In genomic region chrX:134948333-134949241, GRCh38 we compare ENCODE assay signal across 9 cellular contexts. TPM values are rescaled to one million over a fixed set of nuclear protein-coding genes. Genes with fewer than 3 reads are reported as not detected.
DNase-seq lines count a peak whose midpoint lies in the region; ATAC-seq and TF ChIP-seq lines count a peak whose summit lies in the region.
"Had no signal": no experiment of that assay in that cellular context is flagged by ENCODE, and none has a peak within 500 bp of the region (broad histone marks: within the 10 kb centered on the region; RNA-seq: fewer than 3 reads in every experiment).

No MANE protein-coding gene starts in this region.

- H3K4me1 ChIP-seq in body of pancreas (no peaks in the 10 kb centered on the region), right lobe of liver (peaks cover 0 to 10% (median 0%) of the 10 kb centered on the region in 4 donors)
- H3K4me1 ChIP-seq: upper lobe of left lung had no signal

- in situ Hi-C loops in Caki2 (cut with HindIII; ENCODE audit: low pct_unique_long_range_greater_than_20kb, low sequenced_read_pairs), result no loop called here

- ATAC-seq in body of pancreas, result peak; percentile 48
- ATAC-seq in right lobe of liver, result peak in 3 of 4 donors; percentile 53 to 85 (median 62)
- ATAC-seq in left lobe of liver, result no peak
- no peak for ATAC-seq in GM19395 (IDR thresholded peaks at IDR 0.05; ENCODE audit: unreplicated experiment)

- TF ChIP-seq POLR2A in body of pancreas (IDR thresholded peaks at IDR 0.05) (no peak), right lobe of liver (IDR thresholded peaks at IDR 0.05) (no peak)

- H3K9me3 ChIP-seq in body of pancreas (no peaks in the 10 kb centered on the region), right lobe of liver (no peaks in the 10 kb centered on the region)
- H3K9me3 ChIP-seq: upper lobe of left lung had no signal

- H3K27ac ChIP-seq in body of pancreas (no peak overlapping the region), right lobe of liver (peak overlapping the region in 1 of 3 donors; percentile 40)
- H3K27ac ChIP-seq: upper lobe of left lung had no signal

- TF ChIP-seq CTCF in body of pancreas (IDR thresholded peaks at IDR 0.05) (no peak), right lobe of liver (IDR thresholded peaks at IDR 0.05) (no peak)

- WGBS in body of pancreas, 2 donors, result 28 to 38% methylated on average over 3 of the region's 3 CpGs
- 30% methylated on average over 3 of the region's 3 CpGs for WGBS in right lobe of liver (ENCODE audit: insufficient coverage, low coverage, low lambda C conversion rate, missing lambda C conversion rate)

- H3K27me3 ChIP-seq in body of pancreas, result no peaks in the 10 kb centered on the region
- H3K27me3 ChIP-seq in right lobe of liver, result no peaks in the 10 kb centered on the region
- H3K27me3 ChIP-seq: upper lobe of left lung had no signal

- peak; percentile 93 for DNase-seq in Caki2 (ENCODE audit: low read depth)
- peak; percentile 62 for DNase-seq in LHCN-M2 (ENCODE audit: low read depth)
- no peak for DNase-seq in body of pancreas
- DNase-seq in right lobe of liver, result peak in 1 of 3 donors; percentile 28
- DNase-seq in RPMI8226, result no peak
- no peak for DNase-seq in left lobe of liver (ENCODE audit: low spot score)
- DNase-seq in T-helper 9 cell, result no peak
- DNase-seq: upper lobe of left lung had no signal

- no peak overlapping the region for H3K4me3 ChIP-seq in body of pancreas
- H3K4me3 ChIP-seq in right lobe of liver, result no peak overlapping the region
- H3K4me3 ChIP-seq: upper lobe of left lung had no signal

- H3K36me3 ChIP-seq in body of pancreas (replicated peaks in 1 of 2; ENCODE audit: insufficient read depth in 1 of 2, low read depth in 2 of 2) (no peaks in the 10 kb centered on the region), right lobe of liver (no peaks in the 10 kb centered on the region)
- H3K36me3 ChIP-seq: upper lobe of left lung had no signal

- intact Hi-C loops in body of pancreas (cut with DNase I), result no loop called here
- intact Hi-C loops in right lobe of liver (cut with DNase I), result no loop called here

RNA-seq across cellular contexts. Expression of gene MOSPD1, which starts 33.5 kb away (rescaled TPM):
- total RNA-seq in Caki2 (2014; rRNA removed; shearing (Covaris generic); ENCODE audit: low replicate concordance), result 22.7 and 36.0 TPM in 2 replicates
- total RNA-seq in LHCN-M2 (2014; rRNA removed), result 27.9 and 31.5 TPM in 2 replicates
- polyA plus RNA-seq in LHCN-M2 (2012), result 10.7 TPM
- 1 to 10 TPM; 1.6 to 4.2 TPM for total RNA-seq in body of pancreas
- total RNA-seq in right lobe of liver, result 10 to 100 TPM in 1 of 6 experiments, 1 to 10 TPM in 5; 2.9 to 14.8 (median 7.5) TPM
- 2.1 TPM for total RNA-seq in left lobe of liver

RNA-seq across cellular contexts. Expression of gene SMIM10, which starts 42.2 kb away (rescaled TPM):
- 11.8 and 20.0 TPM in 2 replicates for total RNA-seq in Caki2 (2014; rRNA removed; shearing (Covaris generic); ENCODE audit: low replicate concordance)
- total RNA-seq in LHCN-M2 (2014; rRNA removed) (6.4 and 7.4 TPM in 2 replicates), body of pancreas (1 to 10 TPM; 1.0 to 5.9 TPM), right lobe of liver (under 1 TPM; 0.13 to 0.86 (median 0.32) TPM), left lobe of liver (0.33 TPM)
- 8.1 TPM for polyA plus RNA-seq in LHCN-M2 (2012)

Comparison
In these comparisons a context has a peak if more than half of its experiments do, and no peak if none do; other contexts are left out.
1. DNase-seq: peak in Caki2 (single experiment) and LHCN-M2 (single experiment); none in body of pancreas (0 of 4), RPMI8226 (single experiment), left lobe of liver (single experiment) and T-helper 9 cell (single experiment).
2. ATAC-seq: peak in body of pancreas (single experiment) and right lobe of liver (3 of 4); none in left lobe of liver (single experiment) and GM19395 (single experiment).